In the genomic region with DNA sequence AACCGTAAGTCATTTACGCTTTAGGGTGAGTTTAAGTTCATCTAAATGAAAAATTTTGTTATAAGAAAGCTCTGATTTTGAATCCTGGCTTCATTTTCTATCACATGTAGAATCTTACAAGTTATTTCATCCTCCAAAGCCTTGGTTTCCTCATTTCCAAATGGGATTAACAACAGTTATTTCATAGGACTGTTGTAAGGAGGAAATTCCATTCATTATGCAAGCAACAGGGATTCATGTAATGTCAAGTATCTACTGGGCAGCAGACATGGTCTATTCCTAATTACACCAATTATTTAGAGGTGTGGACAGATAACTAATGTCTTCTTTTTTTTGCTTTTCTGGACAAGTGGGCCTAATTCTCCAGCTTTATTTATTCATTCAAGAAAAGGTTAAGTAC, we compare ENCODE assay signal across 23 cellular contexts.
"Had no signal": no experiment of that assay in that cellular context is flagged by ENCODE, and none has a peak within 500 bp of the region (broad histone marks: within the 10 kb centered on the region; RNA-seq: fewer than 3 reads in every experiment).

No MANE protein-coding gene starts in this region.

- H3K27me3 ChIP-seq: body of pancreas, gastrocnemius medialis, pancreas, right atrium auricular region, vagina had no signal

- H3K27ac Mint-ChIP-seq: activated naive CD4-positive, alpha-beta T cell treated with anti-CD3 and anti-CD28 coated beads, Interleukin-2, amount 50 U/mL, for 72 hours; activated T-cell treated with anti-CD3 and anti-CD28 coated beads, Interleukin-2, amount 50 U/mL, for 72 hours; effector memory CD8-positive, alpha-beta T cell; mesothelial cell of epicardium; naive B cell had no signal

- H3K27me3 Mint-ChIP-seq: effector memory CD8-positive, alpha-beta T cell; naive B cell; type B pancreatic cell had no signal

- ATAC-seq: body of pancreas; effector memory CD8-positive, alpha-beta T cell; gastrocnemius medialis; left cardiac atrium; pancreas had no signal

- H3K4me3 Mint-ChIP-seq: activated T-cell treated with anti-CD3 and anti-CD28 coated beads, Interleukin-2, amount 50 U/mL, for 72 hours; effector memory CD8-positive, alpha-beta T cell; mesothelial cell of epicardium; naive B cell; type B pancreatic cell had no signal

- H3K36me3 Mint-ChIP-seq: activated naive CD4-positive, alpha-beta T cell treated with anti-CD3 and anti-CD28 coated beads, Interleukin-2, amount 50 U/mL, for 72 hours had no signal

- H3K4me1 ChIP-seq: body of pancreas, pancreas, psoas muscle, right atrium auricular region, vagina had no signal

- FAIRE-seq: islet of Langerhans, pancreas had no signal

- H3K36me3 ChIP-seq: gastrocnemius medialis, pancreas, right atrium auricular region, thoracic aorta, vagina had no signal

- H3K9me3 ChIP-seq: body of pancreas, gastrocnemius medialis, pancreas, psoas muscle, right atrium auricular region, thoracic aorta, vagina had no signal

- H3K27ac ChIP-seq: body of pancreas, gastrocnemius medialis, pancreas, psoas muscle, right atrium auricular region, thoracic aorta, vagina, VCaP had no signal

- DNase-seq: activated CD4-positive, alpha-beta T cell treated with anti-CD3 and anti-CD28 coated beads for 4 hours; activated CD4-positive, alpha-beta T cell treated with anti-CD3 and anti-CD28 coated beads, Interleukin-2, amount 50 U/mL, for 4 hours; activated naive CD4-positive, alpha-beta T cell; activated T-cell treated with anti-CD3 and anti-CD28 coated beads for 4 hours; anterior cingulate cortex; body of pancreas; cortex of kidney; effector memory CD8-positive, alpha-beta T cell; gastrocnemius medialis; glutamatergic neuron; left cardiac atrium; naive B cell; pancreas; psoas muscle had no signal

- H3K4me3 ChIP-seq: body of pancreas, gastrocnemius medialis, pancreas, psoas muscle, right atrium auricular region, thoracic aorta, vagina had no signal

- H3K4me1 Mint-ChIP-seq: mesothelial cell of epicardium had no signal

- H3K9me3 Mint-ChIP-seq: activated naive CD4-positive, alpha-beta T cell treated with anti-CD3 and anti-CD28 coated beads, Interleukin-2, amount 50 U/mL, for 72 hours; activated T-cell treated with anti-CD3 and anti-CD28 coated beads, Interleukin-2, amount 50 U/mL, for 72 hours; effector memory CD8-positive, alpha-beta T cell; type B pancreatic cell had no signal
